Comparison of ENCODE assay signal across 14 cellular contexts in the genomic region with DNA sequence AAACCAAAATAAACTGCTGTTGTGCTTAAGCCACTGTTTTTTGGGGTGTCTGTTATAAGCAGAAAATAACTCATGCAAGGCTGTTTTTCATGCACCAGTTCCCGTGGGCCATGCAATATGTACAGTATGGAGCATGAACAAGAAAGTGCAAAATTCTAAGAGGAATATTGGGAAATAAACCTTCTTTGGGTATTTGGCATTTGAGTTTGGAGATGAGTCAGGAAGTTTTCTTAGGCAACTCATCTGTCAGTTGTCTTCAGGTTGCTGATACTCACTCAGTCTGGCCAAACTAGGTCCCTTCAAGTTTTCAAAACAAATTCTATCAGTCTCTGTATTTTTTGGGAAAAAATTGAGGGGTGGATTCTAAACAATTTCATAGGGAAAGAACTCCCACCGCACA. TPM values are rescaled to one million over a fixed set of nuclear protein-coding genes. Genes with fewer than 3 reads are reported as not detected.
DNase-seq lines count a peak whose midpoint lies in the region; ATAC-seq, FAIRE-seq and TF ChIP-seq lines count a peak whose summit lies in the region.
"Had no signal": no experiment of that assay in that cellular context is flagged by ENCODE, and none has a peak within 500 bp of the region (broad histone marks: within the 10 kb centered on the region; RNA-seq: fewer than 3 reads in every experiment).

No MANE protein-coding gene starts in this region.

- H3K79me2 ChIP-seq in H1 (ENCODE audit: control insufficient read depth in 1 of 2, insufficient read depth in 2 of 2, low read length in 2 of 2), result no peaks in the 10 kb centered on the region

- H2BK12ac ChIP-seq in H1 (ENCODE audit: low read depth, low read length), result no peak overlapping the region

- H4K5ac ChIP-seq in H1 (ENCODE audit: insufficient read length, low read depth, low read length), result no peak overlapping the region

- no peak overlapping the region for H2AK5ac ChIP-seq in H1 (ENCODE audit: low read depth, low read length)

- H3K4me3 ChIP-seq in H1 (ENCODE audit: extremely low read depth in 1 of 4, insufficient read depth in 2 of 4, low read depth in 3 of 4, low read length in 4 of 4) (no peak overlapping the region), ovary (no peak overlapping the region)
- H3K4me3 ChIP-seq: MG63 had no signal

- CTCF ChIA-PET in H1 (lab: Charles Lee; ENCODE audit: partially characterized antibody), result interaction anchor here (1.0 to 1.5 kb wide), 2 partner anchors 11 to 12 kb away, joined by 4 to 7 read pairs; no protein-coding TSS in a partner anchor

- no peak for TF ChIP-seq POLR2A in H1 (IDR thresholded peaks at IDR 0.05; ENCODE audit: control extremely low read depth in 1 of 2, low read depth in 2 of 2, low read length in 2 of 2)
- no peak for TF ChIP-seq POLR2A in erythroblast (IDR thresholded peaks at IDR 0.05; ENCODE audit: low read length)
- TF ChIP-seq POLR2A in ovary (IDR thresholded peaks at IDR 0.05), result no peak

- H3K14ac ChIP-seq in H1 (ENCODE audit: insufficient read length), result no peak overlapping the region

- H2AFZ ChIP-seq in H1 (ENCODE audit: low read length), result no peak overlapping the region

- no peak for TF ChIP-seq RAD21 in H1 (IDR thresholded peaks at IDR 0.05 in 1 of 2, conservative IDR thresholded peaks at IDR 0.05 in 1 of 2; ENCODE audit: low read depth in 2 of 2, low read length in 2 of 2)

- H3K27ac ChIP-seq in H1 (ENCODE audit: low read depth, low read length) (no peak overlapping the region), ovary (no peak overlapping the region)
- H3K27ac ChIP-seq: RWPE1 had no signal

- TF ChIP-seq EP300 in H1 (IDR thresholded peaks at IDR 0.05; ENCODE audit: borderline replicate concordance in 1 of 2, low read depth in 2 of 2, low read length in 2 of 2) (no peak), ovary (IDR thresholded peaks at IDR 0.05) (no peak)

- no peak overlapping the region for H2BK15ac ChIP-seq in H1 (ENCODE audit: low read length)

- no peaks in the 10 kb centered on the region for H3K9me3 ChIP-seq in H1 (ENCODE audit: insufficient read depth in 2 of 2, low read depth in 1 of 2, low read length in 1 of 2)
- no peaks in the 10 kb centered on the region for H3K9me3 ChIP-seq in ovary
- H3K9me3 ChIP-seq: MG63 had no signal

- 77% methylated on average over 2 of the region's 2 CpGs; no CpG with 5 or more reads in 1 of the 2 experiments for WGBS in H1 (ENCODE audit: extremely low coverage in 1 of 2, insufficient coverage in 1 of 2, insufficient read length in 1 of 2, insufficient replicate concordance in 2 of 2, low coverage in 1 of 2, low lambda C conversion rate in 2 of 2, missing lambda C conversion rate in 1 of 2), 2 experiments
- 57 to 76% (median 61%) methylated on average over 2 of the region's 2 CpGs for WGBS in ovary, 3 donors

- no peaks in the 10 kb centered on the region for H3K36me3 ChIP-seq in H1 (ENCODE audit: control insufficient read depth in 2 of 4, insufficient read depth in 4 of 4, low read length in 3 of 4)
- H3K36me3 ChIP-seq in ovary, result no peaks in the 10 kb centered on the region
- H3K36me3 ChIP-seq: MG63 had no signal

- H4K20me1 ChIP-seq in H1 (replicated peaks in 1 of 2; ENCODE audit: control insufficient read depth in 1 of 2, insufficient read depth in 2 of 2, low read length in 2 of 2), result no peaks in the 10 kb centered on the region

- H2BK20ac ChIP-seq in H1 (ENCODE audit: low read length), result no peak overlapping the region

- H4K8ac ChIP-seq in H1 (ENCODE audit: extremely low read depth, insufficient read depth, low read length), result no peak overlapping the region

- H3K23ac ChIP-seq in H1 (ENCODE audit: insufficient read length), result peak overlapping the region; percentile 75

- intact Hi-C loops in ovary (cut with DNase I), result no loop called here

- no peak overlapping the region for H3K4me2 ChIP-seq in H1 (ENCODE audit: insufficient read depth in 1 of 2, low read depth in 2 of 2, low read length in 2 of 2)

- H3K18ac ChIP-seq in H1 (ENCODE audit: extremely low read depth, low read length), result no peak overlapping the region

- no peak overlapping the region for H4K91ac ChIP-seq in H1 (replicated peaks; ENCODE audit: insufficient read length, low read length)

- H2BK5ac ChIP-seq in H1 (ENCODE audit: low read depth, low read length), result no peak overlapping the region

- POLR2A ChIA-PET in H1 (lab: Charles Lee; ENCODE audit: partially characterized antibody), result interaction anchor here (0.8 to 1.7 kb wide), 2 partner anchors 14 to 197 kb away, joined by 3 to 5 read pairs; no protein-coding TSS in a partner anchor

- ATAC-seq in HG02763 (IDR thresholded peaks at IDR 0.05; ENCODE audit: unreplicated experiment), result no peak

- peaks cover 0 to 6% (median 1%) of the 10 kb centered on the region in 4 experiments; a peak in 3 of 7 replicates for H3K4me1 ChIP-seq in H1 (replicated peaks in 1 of 4; ENCODE audit: control insufficient read depth in 3 of 4, insufficient read depth in 4 of 4, low read length in 3 of 4)
- H3K4me1 ChIP-seq in ovary (ENCODE audit: insufficient read depth), result peaks cover 4% of the 10 kb centered on the region

- no peak overlapping the region for H3K9ac ChIP-seq in H1 (replicated peaks in 1 of 4; ENCODE audit: extremely low read depth in 1 of 4, low read depth in 3 of 4, low read length in 3 of 4)

- no peaks in the 10 kb centered on the region for H3K79me1 ChIP-seq in H1 (ENCODE audit: low read depth, low read length)

- no peak overlapping the region for H3K56ac ChIP-seq in H1 (replicated peaks; ENCODE audit: insufficient read length, low read depth, low read length)

- peak; percentile 35 for DNase-seq in HCEC 1CT
- peak; percentile 28 for DNase-seq in NCI-H226
- no peak for DNase-seq in H1 (ENCODE audit: low read depth in 1 of 2, low spot score in 2 of 2)
- DNase-seq in islet precursor cell, result peak; percentile 12
- no peak for DNase-seq in erythroblast (lab: John Stamatoyannopoulos, UW)
- DNase-seq in ovary, result no peak
- DNase-seq: MG63, NCI-H1417 treated with DMSO at 0.1 percent for 48 hours, NCI-H2081 treated with DMSO at 0.1 percent for 48 hours, NCI-H524 treated with DMSO at 0.1 percent for 48 hours had no signal

- H2BK120ac ChIP-seq in H1 (replicated peaks; ENCODE audit: low read depth, low read length), result no peak overlapping the region

- FAIRE-seq in H1 (lab: Jason Lieb, UNC), result no peak
- FAIRE-seq: GM18507, HTR-8/SVneo had no signal

- TF ChIP-seq CTCF in H1 (IDR thresholded peaks at IDR 0.05; ENCODE audit: control extremely low read depth in 1 of 3, insufficient read depth in 1 of 3, low read depth in 1 of 3, low read length in 3 of 3) (no peak), ovary (IDR thresholded peaks at IDR 0.05) (no peak)

- no peaks in the 10 kb centered on the region; the same call in 1 of the 2 replicates for H3K23me2 ChIP-seq in H1 (ENCODE audit: low read depth, low read length)

- H3K27me3 ChIP-seq in H1 (replicated peaks in 1 of 4; ENCODE audit: control insufficient read depth in 3 of 4, extremely low read depth in 1 of 4, insufficient read depth in 3 of 4, low read length in 3 of 4) (no peaks in the 10 kb centered on the region), ovary (no peaks in the 10 kb centered on the region)
- H3K27me3 ChIP-seq: MG63 had no signal

- H3K4ac ChIP-seq in H1 (replicated peaks; ENCODE audit: insufficient read length, low read depth, low read length), result no peak overlapping the region

TF ChIP-seq in H1, 55 proteins besides CTCF, POLR2A, EP300 and RAD21 (continues in another document):
- no peak for TF ChIP-seq POU5F1 (IDR thresholded peaks at IDR 0.05; ENCODE audit: low read depth, low read length)

RNA-seq across cellular contexts. Expression of a gene that starts 14.9 kb away (rescaled TPM):
- 44.8 and 51.3 TPM in 2 replicates for total RNA-seq in H1 (2021; fragmentation: NEBNext Ultra II Directional; extraction: Animal tissue kit (Norgen Biotek cat#: 25700))
- polyA plus RNA-seq in H1 (2011; rRNA removed) (13.0 and 19.6 TPM in 2 replicates), ovary (100 to 1,000 TPM in 1 of 2 donors, 10 to 100 TPM in 1; 39.8 to 220 TPM)
- 14.5 TPM for polyA plus RNA-seq in H1 (2011; cell fraction: cytosol; rRNA removed)
- polyA plus RNA-seq in H1 (2011; cell fraction: nucleus; rRNA removed), result 13.8 TPM
- polyA plus RNA-seq in H1 (2012, experiment 1 of 2), result 54.3 to 80.1 TPM (median 64.9 TPM) in 4 replicates
- 31.0 TPM for polyA plus RNA-seq in H1 (2012, experiment 2 of 2)
- polyA plus RNA-seq in H1 (2013, experiment 1 of 2), result 27.0 TPM
- 25.8 TPM for polyA plus RNA-seq in H1 (2013, experiment 2 of 2)
- 9.4 and 14.3 TPM in 2 replicates for polyA minus RNA-seq in H1 (2011; rRNA and poly(A)+ RNA removed)
- 15.6 TPM for polyA minus RNA-seq in H1 (2011; cell fraction: cytosol; rRNA and poly(A)+ RNA removed)
- 22.2 TPM for polyA minus RNA-seq in H1 (2011; cell fraction: nucleus; rRNA and poly(A)+ RNA removed)
- total RNA-seq in ovary, result 10 to 100 TPM; 16.6 to 81.1 (median 51.9) TPM

Comparison
In these comparisons a context has a peak if more than half of its experiments do, and no peak if none do; other contexts are left out.
1. DNase-seq: peak in HCEC 1CT (single experiment), NCI-H226 (single experiment) and islet precursor cell (single experiment); none in H1 (0 of 2), erythroblast (0 of 2) and ovary (0 of 5).